Comparison of ENCODE assay signal across 14 cellular contexts in genomic region chr2:71347517-71347916, GRCh38. TPM values are rescaled to one million over a fixed set of nuclear protein-coding genes. Genes with fewer than 3 reads are reported as not detected.
A peak's percentile ranks its signal among the peaks of the same experiment; 100 is the strongest.
DNase-seq lines count a peak whose midpoint lies in the region; ATAC-seq and TF ChIP-seq lines count a peak whose summit lies in the region.
"Had no signal": no experiment of that assay in that cellular context is flagged by ENCODE, and none has a peak within 500 bp of the region (broad histone marks: within the 10 kb centered on the region; RNA-seq: fewer than 3 reads in every experiment).

No MANE protein-coding gene starts in this region.

- no peak overlapping the region for H2AFZ ChIP-seq in neural progenitor cell (replicated peaks)

- peaks cover 16% of the 10 kb centered on the region for H3K4me1 Mint-ChIP-seq in activated CD4-positive, alpha-beta T cell treated with anti-CD3 and anti-CD28 coated beads, Interleukin-2, amount 10 ng/mL, durations not matched to agents 7 days and 5 days
- peaks cover 28 to 56% of the 10 kb centered on the region in 2 donors for H3K4me1 Mint-ChIP-seq in effector memory CD8-positive, alpha-beta T cell (ENCODE audit: low read depth in 2 of 2)
- no peaks in the 10 kb centered on the region for H3K4me1 Mint-ChIP-seq in neural progenitor cell
- peaks cover 37% of the 10 kb centered on the region for H3K4me1 Mint-ChIP-seq in activated T-helper 17 cell treated with anti-CD3 and anti-CD28 coated beads, Interleukin-2, amount 50 U/mL, for 72 hours

- no peak overlapping the region for H3K27ac ChIP-seq in neural progenitor cell
- H3K27ac ChIP-seq: foreskin keratinocyte, stomach had no signal

- H3K27ac Mint-ChIP-seq in activated CD4-positive, alpha-beta T cell treated with anti-CD3 and anti-CD28 coated beads, Interleukin-2, amount 10 ng/mL, durations not matched to agents 7 days and 5 days: no peak overlapping the region
- H3K27ac Mint-ChIP-seq in effector memory CD8-positive, alpha-beta T cell: no peak overlapping the region
- H3K27ac Mint-ChIP-seq in neural progenitor cell: no peak overlapping the region
- no peak overlapping the region for H3K27ac Mint-ChIP-seq in activated T-helper 17 cell treated with anti-CD3 and anti-CD28 coated beads, Interleukin-2, amount 50 U/mL, for 72 hours

- no peak overlapping the region for H3K4me2 ChIP-seq in neural progenitor cell

- H3K27me3 ChIP-seq in neural progenitor cell: no peaks in the 10 kb centered on the region
- H3K27me3 ChIP-seq: foreskin keratinocyte, stomach had no signal

- peaks cover 54% of the 10 kb centered on the region for H3K36me3 Mint-ChIP-seq in activated CD4-positive, alpha-beta T cell treated with anti-CD3 and anti-CD28 coated beads, Interleukin-2, amount 10 ng/mL, durations not matched to agents 7 days and 5 days (ENCODE audit: low read depth)
- peaks cover 9% of the 10 kb centered on the region for H3K36me3 Mint-ChIP-seq in effector memory CD8-positive, alpha-beta T cell (ENCODE audit: insufficient read depth)
- H3K36me3 Mint-ChIP-seq in neural progenitor cell: peaks cover 49% of the 10 kb centered on the region
- peaks cover 60% of the 10 kb centered on the region for H3K36me3 Mint-ChIP-seq in activated T-helper 17 cell treated with anti-CD3 and anti-CD28 coated beads, Interleukin-2, amount 50 U/mL, for 72 hours (ENCODE audit: low read depth)

- no peak for TF ChIP-seq CTCF in neural progenitor cell (IDR thresholded peaks at IDR 0.05)

- H3K4me3 Mint-ChIP-seq in activated CD4-positive, alpha-beta T cell treated with anti-CD3 and anti-CD28 coated beads, Interleukin-2, amount 10 ng/mL, durations not matched to agents 7 days and 5 days: no peak overlapping the region
- H3K4me3 Mint-ChIP-seq in effector memory CD8-positive, alpha-beta T cell: no peak overlapping the region
- no peak overlapping the region for H3K4me3 Mint-ChIP-seq in neural progenitor cell
- no peak overlapping the region for H3K4me3 Mint-ChIP-seq in activated T-helper 17 cell treated with anti-CD3 and anti-CD28 coated beads, Interleukin-2, amount 50 U/mL, for 72 hours

- no peaks in the 10 kb centered on the region for H3K4me1 ChIP-seq in neural progenitor cell
- H3K4me1 ChIP-seq: foreskin keratinocyte had no signal

- no peaks in the 10 kb centered on the region for H3K27me3 Mint-ChIP-seq in activated CD4-positive, alpha-beta T cell treated with anti-CD3 and anti-CD28 coated beads, Interleukin-2, amount 10 ng/mL, durations not matched to agents 7 days and 5 days
- no peaks in the 10 kb centered on the region for H3K27me3 Mint-ChIP-seq in effector memory CD8-positive, alpha-beta T cell
- H3K27me3 Mint-ChIP-seq in neural progenitor cell (ENCODE audit: insufficient read depth, low read depth): no peaks in the 10 kb centered on the region
- H3K27me3 Mint-ChIP-seq in activated T-helper 17 cell treated with anti-CD3 and anti-CD28 coated beads, Interleukin-2, amount 50 U/mL, for 72 hours: no peaks in the 10 kb centered on the region

- no peak overlapping the region for H3K4me3 ChIP-seq in neural progenitor cell
- H3K4me3 ChIP-seq: stomach had no signal

- no peaks in the 10 kb centered on the region for H3K9me3 ChIP-seq in neural progenitor cell (ENCODE audit: low read depth)
- H3K9me3 ChIP-seq: stomach had no signal

- no peak overlapping the region for H3K9ac ChIP-seq in neural progenitor cell

- CTCF ChIA-PET in activated CD4-positive, alpha-beta T cell treated with anti-CD3 and anti-CD28 coated beads, Interleukin-2, amount 10 ng/mL, durations not matched to agents 7 days and 5 days (lab: Charles Lee): no interaction called here

- H3K9me3 Mint-ChIP-seq in activated CD4-positive, alpha-beta T cell treated with anti-CD3 and anti-CD28 coated beads, Interleukin-2, amount 10 ng/mL, durations not matched to agents 7 days and 5 days: no peaks in the 10 kb centered on the region
- peaks cover 0 to 2% of the 10 kb centered on the region in 2 donors for H3K9me3 Mint-ChIP-seq in effector memory CD8-positive, alpha-beta T cell
- no peaks in the 10 kb centered on the region for H3K9me3 Mint-ChIP-seq in neural progenitor cell
- no peaks in the 10 kb centered on the region for H3K9me3 Mint-ChIP-seq in activated T-helper 17 cell treated with anti-CD3 and anti-CD28 coated beads, Interleukin-2, amount 50 U/mL, for 72 hours

- H3F3A ChIP-seq in neural progenitor cell (ENCODE audit: low read depth): no peaks in the 10 kb centered on the region

- peaks cover 19% of the 10 kb centered on the region for H3K36me3 ChIP-seq in neural progenitor cell

- POLR2A ChIA-PET in activated CD4-positive, alpha-beta T cell treated with anti-CD3 and anti-CD28 coated beads, Interleukin-2, amount 10 ng/mL, durations not matched to agents 7 days and 5 days (lab: Charles Lee): interaction anchor here (0.7 kb wide), 1 partner anchor 76 kb away, joined by 6 read pairs; no protein-coding TSS in a partner anchor

- DNase-seq in activated CD4-positive, alpha-beta T cell treated with anti-CD3 and anti-CD28 coated beads, Interleukin-2, amount 10 ng/mL, durations not matched to agents 7 days and 5 days: peak; percentile 35
- no peak for DNase-seq in activated CD4-positive, alpha-beta T cell treated with anti-CD3 and anti-CD28 coated beads for 1 hour
- peak in 2 of 3 experiments; percentile 8 to 18 for DNase-seq in effector memory CD8-positive, alpha-beta T cell
- DNase-seq in neural progenitor cell (ENCODE audit: low spot score) (peak; percentile 35), DMS79 treated with DMSO at 0.1 percent for 48 hours (lab: John Stamatoyannopoulos, UW) (no peak), activated gamma-delta T cell treated with Interleukin-2 at 50 U/mL for 16 hours (no peak)
- DNase-seq: activated T-cell treated with anti-CD3 and anti-CD28 coated beads, Interleukin-2, amount 50 U/mL, for 1 hour; foreskin keratinocyte; left colon; NCI-H1105; stimulated activated CD4-positive, alpha-beta T cell treated with anti-CD3 and anti-CD28 coated beads, Interleukin-2, amount 100 ng/mL, for 48 hours; stomach had no signal

- peak; percentile 29 for ATAC-seq in effector memory CD8-positive, alpha-beta T cell (replicated peaks)
- no peak for ATAC-seq in activated T-helper 17 cell treated with anti-CD3 and anti-CD28 coated beads, Interleukin-2, amount 50 U/mL, for 72 hours (replicated peaks)
- ATAC-seq: foreskin keratinocyte, left colon had no signal

- peaks cover 100% of the 10 kb centered on the region for H3K79me2 ChIP-seq in neural progenitor cell (ENCODE audit: low read depth)

- H4K20me1 ChIP-seq in neural progenitor cell (ENCODE audit: low read depth): peaks cover 100% of the 10 kb centered on the region

TF ChIP-seq in PFSK-1, 5 proteins besides CTCF, POLR2A, EP300 and RAD21:
- peak; percentile 85 to 95 for TF ChIP-seq REST (IDR thresholded peaks at IDR 0.05; ENCODE audit: insufficient read depth in 1 of 2, low read depth in 2 of 2, low read length in 2 of 2)
- TF ChIP-seq FOXP2 (optimal IDR thresholded peaks at IDR 0.05; ENCODE audit: borderline replicate concordance, extremely low read depth, extremely low read length, insufficient read depth): no peak

RNA-seq across cellular contexts. Expression of gene ZNF638, which starts 15.9 kb away (rescaled TPM):
- 100 to 1,000 TPM in 1 of 2 experiments, 10 to 100 TPM in 1; 87.6 to 101 TPM for total RNA-seq in activated CD4-positive, alpha-beta T cell treated with anti-CD3 and anti-CD28 coated beads, Interleukin-2, amount 10 ng/mL, durations not matched to agents 7 days and 5 days
- polyA plus RNA-seq in PFSK-1 (2012; ENCODE audit: insufficient read length, low read depth): 21.3 TPM
- total RNA-seq in neural progenitor cell (ENCODE audit: low replicate concordance): 301 and 362 TPM in 2 replicates
- 100 to 1,000 TPM in 1 of 2 donors, 10 to 100 TPM in 1; 96.1 to 173 TPM for total RNA-seq in activated T-helper 17 cell treated with anti-CD3 and anti-CD28 coated beads, Interleukin-2, amount 50 U/mL, for 72 hours

Comparison
In these comparisons a context has a peak if more than half of its experiments do, and no peak if none do; other contexts are left out.
1. DNase-seq: peak in activated CD4-positive, alpha-beta T cell treated with anti-CD3 and anti-CD28 coated beads, Interleukin-2, amount 10 ng/mL, durations not matched to agents 7 days and 5 days (single experiment), effector memory CD8-positive, alpha-beta T cell (2 of 3) and neural progenitor cell (single experiment); none in activated CD4-positive, alpha-beta T cell treated with anti-CD3 and anti-CD28 coated beads for 1 hour (single experiment), DMS79 treated with DMSO at 0.1 percent for 48 hours (single experiment) and activated gamma-delta T cell treated with Interleukin-2 at 50 U/mL for 16 hours (single experiment).